ENCODE assay signal across 9 cellular contexts in the genomic region with DNA sequence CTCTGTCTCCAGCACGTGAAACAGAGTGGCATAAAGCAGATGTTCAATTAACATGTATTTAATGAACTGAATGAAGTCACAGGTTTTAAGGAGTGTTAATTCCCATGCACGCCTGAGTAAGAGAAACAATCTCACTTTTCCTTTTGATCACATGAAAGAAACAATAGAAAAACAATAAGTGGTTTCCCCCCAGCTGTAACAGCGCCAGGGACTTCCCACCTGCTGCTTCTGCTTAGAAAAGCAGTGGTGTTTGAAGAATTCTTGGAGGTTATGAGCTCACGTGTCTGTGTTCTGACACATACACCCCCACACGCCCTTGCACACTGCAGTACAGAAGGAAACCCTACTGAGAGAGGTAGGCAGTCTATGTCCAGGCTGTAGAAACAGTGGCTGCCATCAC. TPM values are rescaled to one million over a fixed set of nuclear protein-coding genes. Genes with fewer than 3 reads are reported as not detected.
DNase-seq lines count a peak whose midpoint lies in the region; ATAC-seq and TF ChIP-seq lines count a peak whose summit lies in the region.
"Had no signal": no experiment of that assay in that cellular context is flagged by ENCODE, and none has a peak within 500 bp of the region (broad histone marks: within the 10 kb centered on the region; RNA-seq: fewer than 3 reads in every experiment).

No MANE protein-coding gene starts in this region.

- H3K27ac ChIP-seq in A673 (ENCODE audit: low read depth, low read length, poor library complexity, severe bottlenecking), result no peak overlapping the region

- no TSS peak for BruUV-seq in A673 (replicated peaks; lab: Mats Ljungman, UMichigan)

- H3K36me3 ChIP-seq in A673 (ENCODE audit: insufficient read depth, low read length, poor library complexity, severe bottlenecking), result no peaks in the 10 kb centered on the region

- no peaks in the 10 kb centered on the region for H3K27me3 Mint-ChIP-seq in mesothelial cell of epicardium (ENCODE audit: low read depth)

- H3K9me3 ChIP-seq in A673 (ENCODE audit: low read depth, low read length, poor library complexity, severe bottlenecking), result no peaks in the 10 kb centered on the region

- POLR2A ChIA-PET in A673 (lab: Charles Lee; ENCODE audit: low non-redundant PET), result no interaction called here

- H3K36me3 Mint-ChIP-seq in stimulated activated effector memory CD8-positive, alpha-beta T cell treated with anti-CD3 and anti-CD28 coated beads, Interleukin-12 subunit alpha, Interleukin-12 subunit beta, amount 100 ng/mL, for 72 hours, result no peaks in the 10 kb centered on the region
- no peaks in the 10 kb centered on the region for H3K36me3 Mint-ChIP-seq in mesothelial cell of epicardium

- peak; percentile 67 for DNase-seq in activated CD8-positive, alpha-beta memory T cell treated with anti-CD3 and anti-CD28 coated beads for 24 hours
- DNase-seq in activated CD8-positive, alpha-beta memory T cell treated with anti-CD3 and anti-CD28 coated beads, Interleukin-2, amount 50 U/mL, for 48 hours, result no peak
- peak; percentile 17 for DNase-seq in activated CD4-positive, alpha-beta T cell treated with anti-CD3 and anti-CD28 coated beads for 1 hour
- DNase-seq in fibroblast of pulmonary artery (ENCODE audit: low read depth), result peak; percentile 21
- DNase-seq in stimulated activated effector memory CD8-positive, alpha-beta T cell treated with anti-CD3 and anti-CD28 coated beads, Interleukin-12 subunit alpha, Interleukin-12 subunit beta, amount 100 ng/mL, for 72 hours (ENCODE audit: low spot score in 2 of 2), result no peak
- no peak for DNase-seq in A673 (ENCODE audit: low spot score)
- DNase-seq in NCI-H345 treated with DMSO at 0.1 percent for 48 hours (lab: John Stamatoyannopoulos, UW; ENCODE audit: unreplicated experiment), result no peak
- no peak for DNase-seq in mesothelial cell of epicardium (ENCODE audit: low spot score in 2 of 2, unreplicated experiment in 2 of 2)

- CTCF ChIA-PET in A673 (lab: Charles Lee), result no interaction called here

- H3K4me3 Mint-ChIP-seq in stimulated activated effector memory CD8-positive, alpha-beta T cell treated with anti-CD3 and anti-CD28 coated beads, Interleukin-12 subunit alpha, Interleukin-12 subunit beta, amount 100 ng/mL, for 72 hours, result no peak overlapping the region
- no peak overlapping the region for H3K4me3 Mint-ChIP-seq in mesothelial cell of epicardium

- H3K27me3 ChIP-seq in A673 (replicated peaks; ENCODE audit: insufficient read depth, low read depth, low read length, poor library complexity), result peaks cover 23% of the 10 kb centered on the region

- H3K4me1 Mint-ChIP-seq in stimulated activated effector memory CD8-positive, alpha-beta T cell treated with anti-CD3 and anti-CD28 coated beads, Interleukin-12 subunit alpha, Interleukin-12 subunit beta, amount 100 ng/mL, for 72 hours, result peaks cover 8% of the 10 kb centered on the region
- H3K4me1 Mint-ChIP-seq in mesothelial cell of epicardium, result peaks cover 6% of the 10 kb centered on the region

- H3K4me3 ChIP-seq in fibroblast of pulmonary artery (replicated peaks; ENCODE audit: low read depth, low read length), result no peak overlapping the region
- H3K4me3 ChIP-seq in A673 (ENCODE audit: low read depth, low read length, poor library complexity, severe bottlenecking), result no peak overlapping the region

- H3K9me3 Mint-ChIP-seq in stimulated activated effector memory CD8-positive, alpha-beta T cell treated with anti-CD3 and anti-CD28 coated beads, Interleukin-12 subunit alpha, Interleukin-12 subunit beta, amount 100 ng/mL, for 72 hours, result no peaks in the 10 kb centered on the region
- no peaks in the 10 kb centered on the region for H3K9me3 Mint-ChIP-seq in mesothelial cell of epicardium

- TF ChIP-seq CTCF in fibroblast of pulmonary artery (IDR thresholded peaks at IDR 0.05; ENCODE audit: low read length, missing control alignments) (no peak), A673 (conservative IDR thresholded peaks at IDR 0.05; ENCODE audit: low read depth, low read length) (no peak), mesothelial cell of epicardium (IDR thresholded peaks at IDR 0.05; ENCODE audit: unreplicated experiment) (no peak)

- intact Hi-C loops in A673 (cut with micrococcal nuclease; ENCODE audit: unreplicated experiment), result no loop called here

- no peak for ATAC-seq in stimulated activated effector memory CD8-positive, alpha-beta T cell treated with anti-CD3 and anti-CD28 coated beads, Interleukin-12 subunit alpha, Interleukin-12 subunit beta, amount 100 ng/mL, for 72 hours

- no peak overlapping the region for H3K27ac Mint-ChIP-seq in stimulated activated effector memory CD8-positive, alpha-beta T cell treated with anti-CD3 and anti-CD28 coated beads, Interleukin-12 subunit alpha, Interleukin-12 subunit beta, amount 100 ng/mL, for 72 hours
- no peak overlapping the region for H3K27ac Mint-ChIP-seq in mesothelial cell of epicardium
- H3K27ac Mint-ChIP-seq: progenitor cell of endocrine pancreas had no signal

- peaks cover 3% of the 10 kb centered on the region for H3K4me1 ChIP-seq in A673 (ENCODE audit: insufficient read depth, low read length, poor library complexity, severe bottlenecking)

RNA-seq across cellular contexts. Expression of a gene that starts 51.3 kb away (rescaled TPM):
- total RNA-seq in A673 (2021) (26.3 and 29.6 TPM in 2 replicates), mesothelial cell of epicardium (41.7 to 45.0 TPM (median 42.4 TPM) in 3 replicates)

Comparison
In these comparisons a context has a peak if more than half of its experiments do, and no peak if none do; other contexts are left out.
1. DNase-seq: peak in activated CD8-positive, alpha-beta memory T cell treated with anti-CD3 and anti-CD28 coated beads for 24 hours (single experiment), activated CD4-positive, alpha-beta T cell treated with anti-CD3 and anti-CD28 coated beads for 1 hour (single experiment) and fibroblast of pulmonary artery (single experiment); none in activated CD8-positive, alpha-beta memory T cell treated with anti-CD3 and anti-CD28 coated beads, Interleukin-2, amount 50 U/mL, for 48 hours (single experiment), stimulated activated effector memory CD8-positive, alpha-beta T cell treated with anti-CD3 and anti-CD28 coated beads, Interleukin-12 subunit alpha, Interleukin-12 subunit beta, amount 100 ng/mL, for 72 hours (0 of 2), A673 (single experiment), NCI-H345 treated with DMSO at 0.1 percent for 48 hours (single experiment) and mesothelial cell of epicardium (0 of 2).